Comparison of ENCODE assay signal across 8 cellular contexts in the genomic region with DNA sequence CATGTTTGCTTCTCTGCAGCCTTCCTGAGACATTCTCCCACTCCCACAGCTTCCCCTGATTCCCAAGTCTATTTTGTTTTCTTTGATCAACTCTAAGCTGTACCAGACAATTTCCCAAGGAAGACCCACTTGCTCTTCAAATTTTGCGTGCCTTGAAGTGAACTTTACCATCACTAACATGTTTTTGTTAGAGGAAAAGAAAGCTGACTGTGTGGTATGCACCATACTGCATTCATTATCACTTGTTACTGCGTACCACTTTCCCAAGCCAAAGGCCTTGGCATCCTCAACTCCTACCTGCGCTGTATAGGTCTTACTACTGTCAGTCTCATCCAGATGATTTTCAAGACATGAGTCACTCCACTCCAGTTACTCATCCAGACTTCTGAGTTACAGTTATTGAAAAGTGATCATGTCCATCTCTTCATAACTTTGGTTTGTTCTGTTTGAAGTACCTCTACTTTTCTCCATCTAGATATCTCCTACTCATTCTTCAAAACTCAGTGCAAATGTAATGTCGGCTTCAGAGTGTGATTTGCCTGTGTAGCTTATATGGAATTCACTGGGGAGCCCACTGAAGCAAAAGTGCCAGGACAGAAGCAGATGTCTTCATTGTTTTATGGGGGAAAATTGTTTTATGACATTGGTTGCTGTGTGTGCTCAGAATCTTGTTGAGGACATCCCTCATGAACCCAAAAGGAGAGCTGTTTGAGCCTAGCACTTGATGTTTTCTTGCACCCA. TPM values are rescaled to one million over a fixed set of nuclear protein-coding genes. Genes with fewer than 3 reads are reported as not detected.
DNase-seq lines count a peak whose midpoint lies in the region; ATAC-seq and TF ChIP-seq lines count a peak whose summit lies in the region.
"Had no signal": no experiment of that assay in that cellular context is flagged by ENCODE, and none has a peak within 500 bp of the region (broad histone marks: within the 10 kb centered on the region; RNA-seq: fewer than 3 reads in every experiment).

No MANE protein-coding gene starts in this region.

- H3K27me3 ChIP-seq in vagina, result no peaks in the 10 kb centered on the region

- CTCF ChIA-PET in activated CD8-positive, alpha-beta memory T cell treated with anti-CD3 and anti-CD28 coated beads, Interleukin-2, amount 10 ng/mL, durations not matched to agents 7 days and 5 days (lab: Charles Lee), result interaction anchor here (0.8 to 7.9 kb wide), 3 partner anchors 20 to 149 kb away, joined by 3 to 51 read pairs (median 6); a partner anchor contains a TSS

- TF ChIP-seq CTCF in vagina (IDR thresholded peaks at IDR 0.05), result no peak

- peaks cover 0 to 31% of the 10 kb centered on the region in 2 donors for H3K36me3 ChIP-seq in vagina

- H3K4me3 ChIP-seq in vagina, result no peak overlapping the region

- H3K27ac Mint-ChIP-seq in IgD-negative memory B cell, result peak overlapping the region; percentile 43 to 88 (median 86)
- H3K27ac Mint-ChIP-seq in activated CD8-positive, alpha-beta memory T cell treated with anti-CD3 and anti-CD28 coated beads, Interleukin-2, amount 10 ng/mL, durations not matched to agents 7 days and 5 days, result peak overlapping the region; percentile 3
- H3K27ac Mint-ChIP-seq in naive thymus-derived CD8-positive, alpha-beta T cell, result peak overlapping the region; percentile 63 to 91 (median 82)

- H3K36me3 Mint-ChIP-seq in IgD-negative memory B cell, result no peaks in the 10 kb centered on the region
- peaks cover 51% of the 10 kb centered on the region for H3K36me3 Mint-ChIP-seq in activated CD8-positive, alpha-beta memory T cell treated with anti-CD3 and anti-CD28 coated beads, Interleukin-2, amount 10 ng/mL, durations not matched to agents 7 days and 5 days
- peaks cover under 1 to 65% (median 29%) of the 10 kb centered on the region in 3 donors for H3K36me3 Mint-ChIP-seq in naive thymus-derived CD8-positive, alpha-beta T cell

- peaks cover 41% of the 10 kb centered on the region for H3K4me1 ChIP-seq in vagina

- H3K27me3 Mint-ChIP-seq in IgD-negative memory B cell, result no peaks in the 10 kb centered on the region
- H3K27me3 Mint-ChIP-seq in activated CD8-positive, alpha-beta memory T cell treated with anti-CD3 and anti-CD28 coated beads, Interleukin-2, amount 10 ng/mL, durations not matched to agents 7 days and 5 days, result no peaks in the 10 kb centered on the region
- no peaks in the 10 kb centered on the region for H3K27me3 Mint-ChIP-seq in naive thymus-derived CD8-positive, alpha-beta T cell

- H3K9me3 ChIP-seq in vagina, result no peaks in the 10 kb centered on the region

- intact Hi-C loops in vagina (cut with DNase I), result loop anchor here (10.0 kb wide), 1 partner anchor 865 kb away; a partner anchor contains a TSS

- peak overlapping the region in 1 of 4 donors; percentile 54 for H3K4me3 Mint-ChIP-seq in IgD-negative memory B cell
- H3K4me3 Mint-ChIP-seq in activated CD8-positive, alpha-beta memory T cell treated with anti-CD3 and anti-CD28 coated beads, Interleukin-2, amount 10 ng/mL, durations not matched to agents 7 days and 5 days, result no peak overlapping the region
- peak overlapping the region in 2 of 10 donors; percentile 11 to 38 for H3K4me3 Mint-ChIP-seq in naive thymus-derived CD8-positive, alpha-beta T cell

- TF ChIP-seq POLR2A in vagina (IDR thresholded peaks at IDR 0.05), result no peak

- peaks cover 22 to 43% (median 41%) of the 10 kb centered on the region in 3 donors for H3K4me1 Mint-ChIP-seq in IgD-negative memory B cell
- H3K4me1 Mint-ChIP-seq in activated CD8-positive, alpha-beta memory T cell treated with anti-CD3 and anti-CD28 coated beads, Interleukin-2, amount 10 ng/mL, durations not matched to agents 7 days and 5 days, result peaks cover 45% of the 10 kb centered on the region
- peaks cover 29 to 80% (median 66%) of the 10 kb centered on the region in 4 donors for H3K4me1 Mint-ChIP-seq in naive thymus-derived CD8-positive, alpha-beta T cell

- POLR2A ChIA-PET in naive thymus-derived CD8-positive, alpha-beta T cell (lab: Charles Lee), result interaction anchor here (0.7 to 1.2 kb wide), 3 partner anchors 11 to 1076 kb away, joined by 4 to 9 read pairs (median 4); a partner anchor contains a TSS

- DNase-seq in ELF-1 (ENCODE audit: low read depth, low spot score) (peak; percentile 21), vagina (ENCODE audit: extremely low spot score in 2 of 2) (no peak)
- DNase-seq in activated CD8-positive, alpha-beta memory T cell treated with anti-CD3 and anti-CD28 coated beads, Interleukin-2, amount 10 ng/mL, durations not matched to agents 7 days and 5 days, result no peak
- DNase-seq in naive thymus-derived CD8-positive, alpha-beta T cell, result no peak

- no peaks in the 10 kb centered on the region for H3K9me3 Mint-ChIP-seq in IgD-negative memory B cell
- H3K9me3 Mint-ChIP-seq in activated CD8-positive, alpha-beta memory T cell treated with anti-CD3 and anti-CD28 coated beads, Interleukin-2, amount 10 ng/mL, durations not matched to agents 7 days and 5 days (ENCODE audit: low read depth), result no peaks in the 10 kb centered on the region
- no peaks in the 10 kb centered on the region for H3K9me3 Mint-ChIP-seq in naive thymus-derived CD8-positive, alpha-beta T cell

- no peak for ATAC-seq in activated CD8-positive, alpha-beta memory T cell treated with anti-CD3 and anti-CD28 coated beads, Interleukin-2, amount 10 ng/mL, durations not matched to agents 7 days and 5 days
- no peak for ATAC-seq in naive thymus-derived CD8-positive, alpha-beta T cell
- ATAC-seq in GM18909 (IDR thresholded peaks at IDR 0.05; ENCODE audit: poor library complexity, unreplicated experiment) (no peak), GM18519 (IDR thresholded peaks at IDR 0.05; ENCODE audit: low FRiP score, unreplicated experiment) (no peak)

- H3K27ac ChIP-seq in vagina, result no peak overlapping the region
- H3K27ac ChIP-seq: HL-60 had no signal

RNA-seq across cellular contexts. Expression of a gene that starts 5.2 kb away (rescaled TPM):
- 2,380 TPM for polyA plus RNA-seq in IgD-negative memory B cell
- total RNA-seq in activated CD8-positive, alpha-beta memory T cell treated with anti-CD3 and anti-CD28 coated beads, Interleukin-2, amount 10 ng/mL, durations not matched to agents 7 days and 5 days, result 1,000 to 10,000 TPM; 1,017 to 1,085 TPM
- total RNA-seq in naive thymus-derived CD8-positive, alpha-beta T cell, result 1,000 to 10,000 TPM; 2,730 to 2,845 TPM
- polyA plus RNA-seq in naive thymus-derived CD8-positive, alpha-beta T cell, result 1,000 to 10,000 TPM; 3,456 to 3,652 (median 3,491) TPM
- 1,905 TPM for total RNA-seq in vagina

RNA-seq across cellular contexts. Expression of a gene that starts 21.1 kb away (rescaled TPM):
- 11.3 TPM for polyA plus RNA-seq in IgD-negative memory B cell
- total RNA-seq in activated CD8-positive, alpha-beta memory T cell treated with anti-CD3 and anti-CD28 coated beads, Interleukin-2, amount 10 ng/mL, durations not matched to agents 7 days and 5 days, result 1 to 10 TPM; 6.4 to 7.8 TPM
- total RNA-seq in naive thymus-derived CD8-positive, alpha-beta T cell, result 10 to 100 TPM; 18.1 to 19.3 TPM
- polyA plus RNA-seq in naive thymus-derived CD8-positive, alpha-beta T cell, result 10 to 100 TPM; 15.3 to 19.3 (median 16.9) TPM
- 6.4 TPM for total RNA-seq in vagina

Comparison
In these comparisons a context has a peak if more than half of its experiments do, and no peak if none do; other contexts are left out.
1. H3K27ac Mint-ChIP-seq: peak in every context shown above with its lines; median percentile 86 in IgD-negative memory B cell; 82 in naive thymus-derived CD8-positive, alpha-beta T cell; 3 in activated CD8-positive, alpha-beta memory T cell treated with anti-CD3 and anti-CD28 coated beads, Interleukin-2, amount 10 ng/mL, durations not matched to agents 7 days and 5 days.